12 cellular contexts compared by ENCODE assay signal in genomic region chr1:1204998-1205768, GRCh38. TPM values are rescaled to one million over a fixed set of nuclear protein-coding genes. Genes with fewer than 3 reads are reported as not detected.
DNase-seq lines count a peak whose midpoint lies in the region; ATAC-seq and TF ChIP-seq lines count a peak whose summit lies in the region.
"Had no signal": no experiment of that assay in that cellular context is flagged by ENCODE, and none has a peak within 500 bp of the region (broad histone marks: within the 10 kb centered on the region; RNA-seq: fewer than 3 reads in every experiment).

No MANE protein-coding gene starts in this region.

- no peak overlapping the region for H2AFZ ChIP-seq in OCI-LY3 (ENCODE audit: low read depth, low read length)

- POLR2A ChIA-PET in CD4-positive, alpha-beta T cell (lab: Charles Lee), result no interaction called here

- no peak for ATAC-seq in CD4-positive, alpha-beta T cell (ENCODE audit: poor library complexity)
- ATAC-seq in mucosa of descending colon (no peak), HG03139 (IDR thresholded peaks at IDR 0.05; ENCODE audit: unreplicated experiment) (no peak), GM21526 (IDR thresholded peaks at IDR 0.05; ENCODE audit: low FRiP score, unreplicated experiment) (no peak)

- in situ Hi-C loops in G401 (cut with HindIII; ENCODE audit: low sequenced_read_pairs), result no loop called here

- no peaks in the 10 kb centered on the region for H3K36me3 ChIP-seq in OCI-LY3 (replicated peaks; ENCODE audit: low read depth, low read length)
- no peaks in the 10 kb centered on the region for H3K36me3 ChIP-seq in mucosa of descending colon (ENCODE audit: low read depth)
- H3K36me3 ChIP-seq: colonic mucosa, thoracic aorta had no signal

- no peaks in the 10 kb centered on the region for H3K9me3 ChIP-seq in CD4-positive, alpha-beta T cell (ENCODE audit: control insufficient read depth, low read length)
- H3K9me3 ChIP-seq in OCI-LY3 (ENCODE audit: insufficient read depth, low read length) (no peaks in the 10 kb centered on the region), mucosa of descending colon (no peaks in the 10 kb centered on the region)
- H3K9me3 ChIP-seq: colonic mucosa, thoracic aorta had no signal

- no peak overlapping the region for H3K4me2 ChIP-seq in OCI-LY3 (ENCODE audit: low read length)

- H3K4me3 Mint-ChIP-seq in CD4-positive, alpha-beta T cell, result peak overlapping the region; percentile 51
- peak overlapping the region; percentile 70 for H3K4me3 Mint-ChIP-seq in activated naive CD8-positive, alpha-beta T cell

- no peak overlapping the region for H3K27ac ChIP-seq in CD4-positive, alpha-beta T cell (ENCODE audit: low read depth, low read length)
- H3K27ac ChIP-seq in OCI-LY3 (ENCODE audit: low read length), result no peak overlapping the region
- H3K27ac ChIP-seq: colonic mucosa, thoracic aorta had no signal

- H3K4me3 ChIP-seq in OCI-LY3 (ENCODE audit: low read length) (peak overlapping the region; percentile 68; the same call in 1 of the 2 replicates), mucosa of descending colon (no peak overlapping the region)

- CTCF ChIA-PET in CD4-positive, alpha-beta T cell (lab: Charles Lee), result no interaction called here

- H3K9me3 Mint-ChIP-seq in CD4-positive, alpha-beta T cell, result no peaks in the 10 kb centered on the region
- no peaks in the 10 kb centered on the region for H3K9me3 Mint-ChIP-seq in activated naive CD8-positive, alpha-beta T cell (ENCODE audit: low read depth)

- H3K4me1 ChIP-seq in OCI-LY3 (ENCODE audit: low read length), result peaks cover 12% of the 10 kb centered on the region
- peaks cover 17% of the 10 kb centered on the region for H3K4me1 ChIP-seq in mucosa of descending colon (ENCODE audit: low read depth)

- no peak for TF ChIP-seq CTCF in CD4-positive, alpha-beta T cell (IDR thresholded peaks at IDR 0.05)
- no peak for TF ChIP-seq CTCF in OCI-LY3 (IDR thresholded peaks at IDR 0.05; ENCODE audit: low read depth, low read length)
- no peak for TF ChIP-seq CTCF in mucosa of descending colon (IDR thresholded peaks at IDR 0.05)

- H3K79me2 ChIP-seq in OCI-LY3 (ENCODE audit: low read length), result no peaks in the 10 kb centered on the region

- H3K27me3 ChIP-seq in CD4-positive, alpha-beta T cell (ENCODE audit: control insufficient read depth, insufficient read depth, low read length), result no peaks in the 10 kb centered on the region
- peaks cover 32% of the 10 kb centered on the region for H3K27me3 ChIP-seq in OCI-LY3 (ENCODE audit: low read depth, low read length)

- no peaks in the 10 kb centered on the region for H3K36me3 Mint-ChIP-seq in CD4-positive, alpha-beta T cell (ENCODE audit: low read depth)
- no peaks in the 10 kb centered on the region for H3K36me3 Mint-ChIP-seq in activated naive CD8-positive, alpha-beta T cell

- H3K9ac ChIP-seq in OCI-LY3 (ENCODE audit: low read length), result no peak overlapping the region

- H3K4me1 Mint-ChIP-seq in CD4-positive, alpha-beta T cell (ENCODE audit: low read depth), result peaks cover 19% of the 10 kb centered on the region
- peaks cover 18% of the 10 kb centered on the region for H3K4me1 Mint-ChIP-seq in activated naive CD8-positive, alpha-beta T cell (ENCODE audit: low read depth)

- no peaks in the 10 kb centered on the region for H4K20me1 ChIP-seq in OCI-LY3 (ENCODE audit: insufficient read depth, low read length)

- DNase-seq in CD4-positive, alpha-beta T cell, result peak in 3 of 10 experiments; percentile 1 to 31 (median 4)
- peak in 2 of 3 donors; percentile 23 to 48 for DNase-seq in mucosa of descending colon
- DNase-seq in GM03348 (ENCODE audit: low spot score), result no peak
- DNase-seq in G401 (ENCODE audit: low spot score), result no peak
- DNase-seq: colonic mucosa, COR-L47, NCI-H187 treated with DMSO at 0.1 percent for 48 hours had no signal

- intact Hi-C loops in CD4-positive, alpha-beta T cell (cut with DNase I, micrococcal nuclease), result loop anchor here in 1 of 2 experiments (5.0 kb wide), 1 partner anchor 48 kb away; no protein-coding TSS in a partner anchor
- intact Hi-C loops in mucosa of descending colon (cut with DNase I, micrococcal nuclease), result no loop called here

- H3K27me3 Mint-ChIP-seq in CD4-positive, alpha-beta T cell, result no peaks in the 10 kb centered on the region
- H3K27me3 Mint-ChIP-seq in activated naive CD8-positive, alpha-beta T cell, result no peaks in the 10 kb centered on the region

- no peak overlapping the region for H3K27ac Mint-ChIP-seq in CD4-positive, alpha-beta T cell
- no peak overlapping the region for H3K27ac Mint-ChIP-seq in activated naive CD8-positive, alpha-beta T cell

RNA-seq across cellular contexts. Expression of gene TNFRSF18, which starts 1.2 kb away (rescaled TPM):
- total RNA-seq in CD4-positive, alpha-beta T cell, result 10 to 100 TPM; 14.8 to 17.8 TPM
- 1 to 10 TPM; 1.6 to 2.2 (median 2.2) TPM for total RNA-seq in mucosa of descending colon
- 1.2 TPM in 1 of 2 replicates, not detected in the other for total RNA-seq in G401 (2014; rRNA removed; shearing (Covaris generic))

RNA-seq across cellular contexts. Expression of gene TNFRSF4, which starts 8.8 kb away (rescaled TPM):
- total RNA-seq in CD4-positive, alpha-beta T cell, result 10 to 100 TPM; 27.6 to 28.6 TPM
- total RNA-seq in mucosa of descending colon, result 1 to 10 TPM in 1 of 3 donors, under 1 TPM in 2; 0.69 to 1.2 (median 0.80) TPM
- not detected in 2 replicates for total RNA-seq in G401 (2014; rRNA removed; shearing (Covaris generic))

RNA-seq across cellular contexts. Expression of gene SDF4, which starts 26.6 kb away (rescaled TPM):
- total RNA-seq in CD4-positive, alpha-beta T cell, result 10 to 100 TPM; 66.3 to 71.0 TPM
- 100 to 1,000 TPM; 169 to 257 (median 226) TPM for total RNA-seq in mucosa of descending colon
- total RNA-seq in G401 (2014; rRNA removed; shearing (Covaris generic)), result 92.4 and 99.1 TPM in 2 replicates

RNA-seq across cellular contexts. Expression of gene B3GALT6, which starts 26.9 kb away (rescaled TPM):
- total RNA-seq in CD4-positive, alpha-beta T cell, result 1 to 10 TPM; 4.9 to 5.1 TPM
- total RNA-seq in mucosa of descending colon, result 10 to 100 TPM in 1 of 3 donors, 1 to 10 TPM in 2; 7.3 to 12.5 (median 9.0) TPM
- 38.4 and 44.3 TPM in 2 replicates for total RNA-seq in G401 (2014; rRNA removed; shearing (Covaris generic))

RNA-seq across cellular contexts. Expression of gene TTLL10, which starts 31.5 kb away (rescaled TPM):
- under 1 TPM; 0.11 to 0.59 TPM for total RNA-seq in CD4-positive, alpha-beta T cell
- 1 to 10 TPM in 2 of 3 donors, under 1 TPM in 1; 0.32 to 4.4 (median 1.8) TPM for total RNA-seq in mucosa of descending colon
- not detected in 2 replicates for total RNA-seq in G401 (2014; rRNA removed; shearing (Covaris generic))
- total RNA-seq: thoracic aorta had no signal

Comparison
In these comparisons a context has a peak if more than half of its experiments do, and no peak if none do; other contexts are left out.
1. DNase-seq: peak in mucosa of descending colon (2 of 3); none in GM03348 (single experiment) and G401 (single experiment).
2. RNA of gene TNFRSF4, which starts 8.8 kb away (total RNA-seq): 27.6 to 28.6 TPM in CD4-positive, alpha-beta T cell; 0.69 to 1.2 TPM in mucosa of descending colon and not detected in G401; every median in the first group is over 10 times any median in the second.